13 cellular contexts compared by ENCODE assay signal in the genomic region with DNA sequence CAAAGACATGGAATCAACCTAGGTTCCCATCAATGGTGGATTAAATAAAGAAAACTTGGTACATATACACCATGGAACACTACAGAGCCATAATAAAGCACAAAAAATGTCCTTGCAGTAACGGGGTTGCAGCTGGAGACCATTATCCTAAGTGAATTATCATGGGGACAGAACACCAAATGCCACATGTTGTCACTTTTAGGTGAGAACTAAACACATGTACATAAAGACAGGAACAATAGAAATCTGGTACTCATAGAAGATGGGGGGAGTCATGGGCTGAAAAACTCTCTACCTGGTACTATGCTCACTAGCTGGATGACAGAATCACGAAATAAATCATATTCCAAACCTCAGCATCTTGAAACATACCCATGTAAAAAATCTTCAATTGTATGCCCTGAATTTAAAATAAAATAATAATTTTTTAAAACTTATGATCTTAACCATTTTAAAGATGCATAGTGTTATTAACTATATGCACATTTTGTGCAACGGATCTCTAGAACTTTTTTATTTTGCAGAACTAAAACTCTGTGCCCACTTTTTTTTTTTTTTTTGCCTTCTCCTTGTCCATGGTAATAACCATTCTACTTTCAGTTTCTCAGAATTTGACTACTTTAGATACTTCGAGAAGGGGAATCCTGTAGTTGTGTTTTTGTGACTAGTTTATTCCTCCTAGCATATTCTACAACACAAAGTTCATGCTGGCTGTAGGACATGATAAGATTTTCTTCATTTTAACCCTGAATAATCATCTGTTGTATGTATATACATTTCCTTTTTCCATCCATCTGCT.
DNase-seq lines count a peak whose midpoint lies in the region; ATAC-seq and TF ChIP-seq lines count a peak whose summit lies in the region.
"Had no signal": no experiment of that assay in that cellular context is flagged by ENCODE, and none has a peak within 500 bp of the region (broad histone marks: within the 10 kb centered on the region; RNA-seq: fewer than 3 reads in every experiment).

No MANE protein-coding gene starts in this region.

- H3K27ac ChIP-seq in CD8-positive, alpha-beta T cell (ENCODE audit: low read depth, low read length), result no peak overlapping the region
- H3K27ac ChIP-seq: esophagus squamous epithelium, left lung had no signal

- DNase-seq in CD8-positive, alpha-beta T cell, result no peak
- DNase-seq in NAMALWA (ENCODE audit: low spot score) (peak; percentile 16), cerebellar cortex (ENCODE audit: low spot score) (no peak), NCI-H2081 treated with DMSO at 0.1 percent for 48 hours (lab: John Stamatoyannopoulos, UW) (no peak), CD1c-positive myeloid dendritic cell (ENCODE audit: extremely low spot score) (no peak), 8988T (no peak)
- DNase-seq: activated CD4-positive, CD25-positive, alpha-beta regulatory T cell; aorta; esophagus squamous epithelium; Karpas-422; left lung had no signal

- intact Hi-C loops in CD8-positive, alpha-beta T cell (cut with DNase I, micrococcal nuclease), result loop anchor here in 1 of 2 experiments (5.0 kb wide), 1 partner anchor 34 kb away; no protein-coding TSS in a partner anchor

- CTCF ChIA-PET in CD8-positive, alpha-beta T cell (lab: Charles Lee), result interaction anchor here (1.3 to 2.3 kb wide), 3 partner anchors 180 to 239 kb away, joined by 3 to 10 read pairs (median 10); no protein-coding TSS in a partner anchor

- no peaks in the 10 kb centered on the region for H3K9me3 ChIP-seq in CD8-positive, alpha-beta T cell (ENCODE audit: low read length)
- H3K9me3 ChIP-seq: esophagus squamous epithelium, left lung had no signal

- H3K9me3 Mint-ChIP-seq in CD8-positive, alpha-beta T cell, result no peaks in the 10 kb centered on the region

- POLR2A ChIA-PET in CD8-positive, alpha-beta T cell (lab: Charles Lee), result no interaction called here

- H3K4me3 Mint-ChIP-seq in CD8-positive, alpha-beta T cell, result peak overlapping the region; percentile 47

- H3K27me3 Mint-ChIP-seq in CD8-positive, alpha-beta T cell (ENCODE audit: low read depth), result no peaks in the 10 kb centered on the region

- no peak overlapping the region for H3K4me3 ChIP-seq in CD8-positive, alpha-beta T cell (ENCODE audit: low read depth, low read length)
- H3K4me3 ChIP-seq: esophagus squamous epithelium, left lung had no signal

- no peaks in the 10 kb centered on the region for H3K36me3 ChIP-seq in CD8-positive, alpha-beta T cell (ENCODE audit: insufficient read depth, low read length)
- H3K36me3 ChIP-seq: esophagus squamous epithelium, left lung had no signal

- H3K27ac Mint-ChIP-seq in CD8-positive, alpha-beta T cell, result peak overlapping the region; percentile 4

- H3K36me3 Mint-ChIP-seq in CD8-positive, alpha-beta T cell, result no peaks in the 10 kb centered on the region

- H3K4me1 ChIP-seq in CD8-positive, alpha-beta T cell (ENCODE audit: insufficient read depth, low read length), result peaks cover 5% of the 10 kb centered on the region
- H3K4me1 ChIP-seq: esophagus squamous epithelium, left lung had no signal

- TF ChIP-seq CTCF in CD8-positive, alpha-beta T cell (IDR thresholded peaks at IDR 0.05), result no peak

- peaks cover 28% of the 10 kb centered on the region for H3K4me1 Mint-ChIP-seq in CD8-positive, alpha-beta T cell (ENCODE audit: low read depth)

- no peak for ATAC-seq in CD8-positive, alpha-beta T cell
- ATAC-seq in GM19043 (IDR thresholded peaks at IDR 0.05; ENCODE audit: low read depth, unreplicated experiment), result peak; percentile 73
- peak; percentile 65 for ATAC-seq in HG02870 (IDR thresholded peaks at IDR 0.05; ENCODE audit: unreplicated experiment)
- ATAC-seq: left lung had no signal

- H3K27me3 ChIP-seq in CD8-positive, alpha-beta T cell (ENCODE audit: insufficient read depth, low read length), result no peaks in the 10 kb centered on the region
- H3K27me3 ChIP-seq: esophagus squamous epithelium, left lung had no signal
